ENCODE assay signal across 11 cellular contexts in genomic region chr20:44861547-44862006, GRCh38. TPM values are rescaled to one million over a fixed set of nuclear protein-coding genes. Genes with fewer than 3 reads are reported as not detected.
DNase-seq lines count a peak whose midpoint lies in the region; ATAC-seq, FAIRE-seq and TF ChIP-seq lines count a peak whose summit lies in the region.
"Had no signal": no experiment of that assay in that cellular context is flagged by ENCODE, and none has a peak within 500 bp of the region (broad histone marks: within the 10 kb centered on the region; RNA-seq: fewer than 3 reads in every experiment).

No MANE protein-coding gene starts in this region.

- H3K4me3 ChIP-seq in HFF-Myc (replicated peaks; ENCODE audit: low read depth, low read length) (no peak overlapping the region), astrocyte (ENCODE audit: insufficient read depth, low read depth, low read length) (no peak overlapping the region), right atrium auricular region (no peak overlapping the region)

- no peak overlapping the region for H3K9ac ChIP-seq in astrocyte (ENCODE audit: low read length)

- no peak for TF ChIP-seq CTCF in HFF-Myc (IDR thresholded peaks at IDR 0.05; ENCODE audit: low read depth, low read length, missing control alignments)
- TF ChIP-seq CTCF in astrocyte (IDR thresholded peaks at IDR 0.05; ENCODE audit: insufficient read depth, low read depth, low read length) = no peak
- no peak for TF ChIP-seq CTCF in right atrium auricular region (IDR thresholded peaks at IDR 0.05)

- H3K27ac Mint-ChIP-seq in astrocyte (ENCODE audit: unreplicated experiment) = no peak overlapping the region
- H3K27ac Mint-ChIP-seq: activated CD4-positive, alpha-beta T cell treated with anti-CD3 and anti-CD28 coated beads for 36 hours had no signal

- peaks cover 10% of the 10 kb centered on the region for H3K4me1 ChIP-seq in astrocyte (ENCODE audit: insufficient read depth, low read length)
- H3K4me1 ChIP-seq in right atrium auricular region = peaks cover 0 to 18% of the 10 kb centered on the region in 2 donors

- H3K36me3 ChIP-seq in astrocyte (ENCODE audit: insufficient read depth, low read length) (no peaks in the 10 kb centered on the region), right atrium auricular region (no peaks in the 10 kb centered on the region)

- FAIRE-seq in astrocyte (lab: Jason Lieb, UNC) = no peak
- FAIRE-seq: frontal cortex had no signal

- H3K79me2 ChIP-seq in astrocyte (ENCODE audit: insufficient read depth, low read length) = no peaks in the 10 kb centered on the region

- H3K27me3 Mint-ChIP-seq in astrocyte (ENCODE audit: low read depth, unreplicated experiment) = no peaks in the 10 kb centered on the region
- H3K27me3 Mint-ChIP-seq: activated CD4-positive, alpha-beta T cell treated with anti-CD3 and anti-CD28 coated beads for 36 hours; activated naive CD8-positive, alpha-beta T cell had no signal

- peaks cover 5% of the 10 kb centered on the region for H3K27me3 ChIP-seq in astrocyte (ENCODE audit: insufficient read depth, low read length)
- H3K27me3 ChIP-seq in right atrium auricular region = no peaks in the 10 kb centered on the region

- peaks cover 10% of the 10 kb centered on the region for H3K4me1 Mint-ChIP-seq in astrocyte (ENCODE audit: low read depth, unreplicated experiment)

- no peaks in the 10 kb centered on the region for H3K9me3 ChIP-seq in astrocyte (ENCODE audit: insufficient read depth, low read depth, low read length)
- H3K9me3 ChIP-seq in right atrium auricular region = no peaks in the 10 kb centered on the region

- no peak for ATAC-seq in GM19455 (IDR thresholded peaks at IDR 0.05; ENCODE audit: unreplicated experiment)
- ATAC-seq in stimulated activated naive CD8-positive, alpha-beta T cell treated with anti-CD3 and anti-CD28 coated beads, Interleukin-15, Interleukin-2, amounts not matched to agents 100 U/mL and 50 U/mL, for 24 hours = no peak
- ATAC-seq: activated CD4-positive, alpha-beta T cell treated with anti-CD3 and anti-CD28 coated beads for 36 hours had no signal

- no peak overlapping the region for H3K4me3 Mint-ChIP-seq in astrocyte (ENCODE audit: unreplicated experiment)
- H3K4me3 Mint-ChIP-seq: activated CD4-positive, alpha-beta T cell treated with anti-CD3 and anti-CD28 coated beads for 36 hours; activated naive CD8-positive, alpha-beta T cell had no signal

- peak overlapping the region; percentile 63 for H3K4me2 ChIP-seq in astrocyte (ENCODE audit: low read length)

- H3K9me3 Mint-ChIP-seq in astrocyte (ENCODE audit: unreplicated experiment) = no peaks in the 10 kb centered on the region

- DNase-seq in HFF-Myc (ENCODE audit: extremely low read depth, low read depth) (peak; percentile 22), astrocyte (ENCODE audit: low read depth) (peak; percentile 63), right atrium auricular region (ENCODE audit: low spot score) (peak; percentile 85), superior temporal gyrus (ENCODE audit: extremely low spot score) (peak; percentile 16), occipital lobe (lab: John Stamatoyannopoulos, UW) (no peak)
- no peak for DNase-seq in stimulated activated CD8-positive, alpha-beta memory T cell treated with anti-CD3 and anti-CD28 coated beads, Interleukin-4, amount 100 ng/mL, for 48 hours
- no peak for DNase-seq in stimulated activated naive CD8-positive, alpha-beta T cell treated with anti-CD3 and anti-CD28 coated beads, Interleukin-15, Interleukin-2, amounts not matched to agents 100 U/mL and 50 U/mL, for 24 hours
- DNase-seq: activated CD4-positive, alpha-beta T cell treated with anti-CD3 and anti-CD28 coated beads for 36 hours had no signal

- H2AFZ ChIP-seq in astrocyte (ENCODE audit: low read depth, low read length) = peak overlapping the region; percentile 26

- no peaks in the 10 kb centered on the region for H3K36me3 Mint-ChIP-seq in astrocyte (ENCODE audit: low read depth, unreplicated experiment)
- H3K36me3 Mint-ChIP-seq: activated naive CD8-positive, alpha-beta T cell had no signal

- no peaks in the 10 kb centered on the region for H4K20me1 ChIP-seq in astrocyte (ENCODE audit: insufficient read depth, low read length)

- no peak overlapping the region for H3K27ac ChIP-seq in astrocyte (ENCODE audit: low read depth, low read length)
- H3K27ac ChIP-seq in right atrium auricular region = peak overlapping the region in 1 of 2 donors; percentile 33

RNA-seq across cellular contexts. Expression of gene YWHAB, which starts 23.9 kb away (rescaled TPM):
- total RNA-seq in astrocyte (228 and 236 TPM in 2 replicates), right atrium auricular region (10 to 100 TPM; 75.9 to 78.5 TPM), occipital lobe (121 TPM)

RNA-seq across cellular contexts. Expression of gene PABPC1L, which starts 48.3 kb away (rescaled TPM):
- total RNA-seq in astrocyte (48.7 and 50.2 TPM in 2 replicates), right atrium auricular region (1 to 10 TPM; 1.5 to 2.3 TPM), occipital lobe (4.4 TPM)

RNA-seq across cellular contexts. Expression of gene RIMS4, which starts 51.2 kb away (rescaled TPM):
- total RNA-seq in astrocyte = 0.48 and 0.53 TPM in 2 replicates
- 1 to 10 TPM in 1 of 2 donors, under 1 TPM in 1; 0.47 to 1.5 TPM for total RNA-seq in right atrium auricular region
- 77.5 TPM for total RNA-seq in occipital lobe
- total RNA-seq: activated CD4-positive, alpha-beta T cell treated with anti-CD3 and anti-CD28 coated beads for 36 hours had no signal

Comparison
In these comparisons a context has a peak if more than half of its experiments do, and no peak if none do; other contexts are left out.
1. DNase-seq: peak in HFF-Myc (single experiment), astrocyte (single experiment), right atrium auricular region (single experiment) and superior temporal gyrus (single experiment); none in occipital lobe (single experiment), stimulated activated CD8-positive, alpha-beta memory T cell treated with anti-CD3 and anti-CD28 coated beads, Interleukin-4, amount 100 ng/mL, for 48 hours (single experiment) and stimulated activated naive CD8-positive, alpha-beta T cell treated with anti-CD3 and anti-CD28 coated beads, Interleukin-15, Interleukin-2, amounts not matched to agents 100 U/mL and 50 U/mL, for 24 hours (single experiment).
2. RNA of gene RIMS4, which starts 51.2 kb away (total RNA-seq): 77.5 TPM in occipital lobe (single experiment); 0.47 to 1.5 TPM in right atrium auricular region and 0.48 to 0.53 TPM in astrocyte; every median in the first group is over 10 times any median in the second.